In genomic region chr6:170344631-170345576, GRCh38 we compare ENCODE assay signal across 8 cellular contexts. TPM values are rescaled to one million over a fixed set of nuclear protein-coding genes. Genes with fewer than 3 reads are reported as not detected.
DNase-seq lines count a peak whose midpoint lies in the region; ATAC-seq and TF ChIP-seq lines count a peak whose summit lies in the region.

No MANE protein-coding gene starts in this region.

- H3K9me3 Mint-ChIP-seq in activated B cell treated with CpG ODN at 0.5 μM for 24 hours: peaks cover 3% of the 10 kb centered on the region

- peaks cover 82% of the 10 kb centered on the region for H3K36me3 Mint-ChIP-seq in activated B cell treated with CpG ODN at 0.5 μM for 24 hours (ENCODE audit: low read depth)

- no peaks in the 10 kb centered on the region for H3K27me3 Mint-ChIP-seq in activated B cell treated with CpG ODN at 0.5 μM for 24 hours

- H3K9me3 ChIP-seq in right cardiac atrium (ENCODE audit: control insufficient read depth, low read length): no peaks in the 10 kb centered on the region
- H3K9me3 ChIP-seq in thyroid gland: no peaks in the 10 kb centered on the region

- H3K4me3 ChIP-seq in right cardiac atrium (ENCODE audit: low read length) (no peak overlapping the region), thyroid gland (replicated peaks in 1 of 3) (no peak overlapping the region)

- H3K27me3 ChIP-seq in right cardiac atrium (ENCODE audit: control insufficient read depth, insufficient read depth) (no peaks in the 10 kb centered on the region), thyroid gland (no peaks in the 10 kb centered on the region)

- no peak overlapping the region for H3K4me3 Mint-ChIP-seq in activated B cell treated with CpG ODN at 0.5 μM for 24 hours

- TF ChIP-seq CTCF in activated B cell treated with CpG ODN at 0.5 μM for 24 hours (IDR thresholded peaks at IDR 0.05): no peak
- TF ChIP-seq CTCF in thyroid gland (IDR thresholded peaks at IDR 0.05): no peak

- H3K27ac ChIP-seq in right cardiac atrium (ENCODE audit: low read length) (peak overlapping the region; percentile 12), thyroid gland (no peak overlapping the region)

- peaks cover 12 to 18% of the 10 kb centered on the region in 2 donors for H3K36me3 ChIP-seq in thyroid gland

- peaks cover 15% of the 10 kb centered on the region for H3K4me1 Mint-ChIP-seq in activated B cell treated with CpG ODN at 0.5 μM for 24 hours

- no peak overlapping the region for H3K27ac Mint-ChIP-seq in activated B cell treated with CpG ODN at 0.5 μM for 24 hours

- no peak for TF ChIP-seq POLR2A in thyroid gland (IDR thresholded peaks at IDR 0.05)

- CTCF ChIA-PET in activated B cell treated with CpG ODN at 0.5 μM for 24 hours (lab: Charles Lee): no interaction called here

- peaks cover 5% of the 10 kb centered on the region for H3K4me1 ChIP-seq in right cardiac atrium (ENCODE audit: control insufficient read depth, insufficient read depth, low read length)
- no peaks in the 10 kb centered on the region for H3K4me1 ChIP-seq in thyroid gland

- POLR2A ChIA-PET in activated B cell treated with CpG ODN at 0.5 μM for 24 hours (lab: Charles Lee): no interaction called here

- 57% methylated on average over 10 of the region's 10 CpGs for WGBS in right cardiac atrium
- WGBS in thyroid gland, 2 donors: 74 to 82% methylated on average over 10 of the region's 10 CpGs

- intact Hi-C loops in activated B cell treated with CpG ODN at 0.5 μM for 24 hours (cut with micrococcal nuclease) (no loop called here), right cardiac atrium (cut with DNase I) (no loop called here), thyroid gland (cut with DNase I) (no loop called here)

- ATAC-seq in HG03095 (IDR thresholded peaks at IDR 0.05; ENCODE audit: unreplicated experiment): peak; percentile 44
- peak; percentile 60 for ATAC-seq in activated B cell treated with CpG ODN at 0.5 μM for 24 hours (ENCODE audit: low read depth)
- ATAC-seq in right cardiac atrium: peak; percentile 95 to 99
- no peak for ATAC-seq in HG02938 (IDR thresholded peaks at IDR 0.05; ENCODE audit: unreplicated experiment)

- DNase-seq in EL (peak; percentile 88), activated B cell treated with CpG ODN at 0.5 μM for 24 hours (no peak), right cardiac atrium (peak in 2 of 3 donors; percentile 66 to 67), thyroid gland (no peak), NAMALWA (ENCODE audit: low spot score) (no peak)
- no peak for DNase-seq in stimulated activated CD4-positive, alpha-beta T cell treated with anti-CD3 and anti-CD28 coated beads, Interleukin-4, amount 100 ng/mL, for 1 hour

RNA-seq across cellular contexts. Expression of gene FAM120B, which starts 38.3 kb away (rescaled TPM):
- total RNA-seq in activated B cell treated with CpG ODN at 0.5 μM for 24 hours: 32.2 and 35.1 TPM in 2 replicates
- 10 to 100 TPM; 25.8 to 31.9 (median 29.5) TPM for total RNA-seq in right cardiac atrium
- 10.7 TPM for polyA plus RNA-seq in right cardiac atrium
- total RNA-seq in thyroid gland: 10 to 100 TPM; 26.9 to 38.4 (median 27.7) TPM

RNA-seq across cellular contexts. Expression of gene DLL1, which starts 54.0 kb away (rescaled TPM):
- 0.32 and 0.53 TPM in 2 replicates for total RNA-seq in activated B cell treated with CpG ODN at 0.5 μM for 24 hours
- 10 to 100 TPM; 23.9 to 29.2 (median 27.0) TPM for total RNA-seq in right cardiac atrium
- polyA plus RNA-seq in right cardiac atrium: 25.8 TPM
- 10 to 100 TPM in 3 of 4 donors, 1 to 10 TPM in 1; 6.6 to 14.9 (median 11.5) TPM for total RNA-seq in thyroid gland

Comparison
In these comparisons a context has a peak if more than half of its experiments do, and no peak if none do; other contexts are left out.
1. DNase-seq: peak in EL (single experiment) and right cardiac atrium (2 of 3); none in activated B cell treated with CpG ODN at 0.5 μM for 24 hours (single experiment), thyroid gland (0 of 2), stimulated activated CD4-positive, alpha-beta T cell treated with anti-CD3 and anti-CD28 coated beads, Interleukin-4, amount 100 ng/mL, for 1 hour (single experiment) and NAMALWA (single experiment).